Comparison of ENCODE assay signal across 12 cellular contexts in the genomic region with DNA sequence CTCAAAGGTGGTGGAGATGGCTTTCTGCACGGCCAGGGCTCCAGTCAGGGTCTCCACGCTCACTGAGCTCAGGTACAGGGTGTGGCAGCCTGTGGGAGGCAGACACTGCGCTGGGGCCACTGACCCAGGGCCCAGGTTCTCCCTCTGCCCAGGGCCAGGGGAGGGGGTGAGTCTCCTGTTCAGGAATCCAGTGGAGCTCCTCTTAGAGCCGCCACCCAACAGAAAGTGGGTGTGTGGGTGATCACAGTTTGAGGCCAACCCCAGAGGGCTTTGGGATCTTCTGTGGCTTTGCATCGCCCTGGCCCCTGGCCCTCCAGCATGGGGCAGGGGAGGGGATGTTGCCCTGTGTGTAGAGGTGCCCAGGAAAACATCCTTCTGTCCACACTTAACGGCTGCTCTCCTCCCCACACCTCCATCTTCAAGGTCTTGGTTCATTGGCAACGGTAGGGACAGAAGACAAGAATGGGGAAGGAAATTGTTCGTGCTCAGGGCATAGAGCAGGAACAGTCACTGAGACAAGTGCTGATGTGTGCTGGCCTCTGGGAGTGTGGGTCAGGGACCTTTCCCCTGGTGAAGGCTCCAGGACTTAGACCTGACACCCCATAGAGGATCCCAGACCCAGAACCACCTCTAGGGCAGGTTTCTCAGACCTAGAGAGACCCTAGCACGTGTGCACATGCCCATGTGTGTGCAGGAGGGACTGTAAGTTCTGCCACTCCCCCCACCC. TPM values are rescaled to one million over a fixed set of nuclear protein-coding genes. Genes with fewer than 3 reads are reported as not detected.
DNase-seq lines count a peak whose midpoint lies in the region; ATAC-seq and TF ChIP-seq lines count a peak whose summit lies in the region.
"Had no signal": no experiment of that assay in that cellular context is flagged by ENCODE, and none has a peak within 500 bp of the region (broad histone marks: within the 10 kb centered on the region; RNA-seq: fewer than 3 reads in every experiment).

No MANE protein-coding gene starts in this region.

- peak overlapping the region; percentile 86 for H3K14ac ChIP-seq in IMR-90 (replicated peaks; ENCODE audit: low read depth, low read length)
- H3K14ac ChIP-seq in mesenchymal stem cell (ENCODE audit: low read length in 2 of 2) = peak overlapping the region in 1 of 2 experiments; percentile 38

- dilution Hi-C loops in IMR-90 (cut with HindIII; ENCODE audit: low sequenced_read_pairs, unreplicated experiment) = no loop called here

- H3K4me3 Mint-ChIP-seq in activated CD8-positive, alpha-beta T cell treated with anti-CD3 and anti-CD28 coated beads for 36 hours = peak overlapping the region; percentile 74

- TF ChIP-seq RAD21 in IMR-90 (IDR thresholded peaks at IDR 0.05; ENCODE audit: low read length) = no peak

- ATAC-seq in IMR-90 (ENCODE audit: low read depth) = no peak
- ATAC-seq in activated CD8-positive, alpha-beta T cell treated with anti-CD3 and anti-CD28 coated beads for 36 hours = no peak

- H3K4me2 ChIP-seq in IMR-90 (ENCODE audit: low read depth, low read length) (no peak overlapping the region), mesenchymal stem cell (ENCODE audit: low read length, poor library complexity, severe bottlenecking) (no peak overlapping the region)

- H2BK5ac ChIP-seq in IMR-90 (ENCODE audit: low read depth, low read length, poor library complexity, severe bottlenecking) (peak overlapping the region; percentile 39), mesenchymal stem cell (ENCODE audit: low read depth, low read length, poor library complexity, severe bottlenecking) (no peak overlapping the region)

- no TSS peak for BruUV-seq in IMR-90 (replicated peaks; lab: Mats Ljungman, UMichigan)

- H3K4ac ChIP-seq in IMR-90 (ENCODE audit: low read depth, low read length) = peak overlapping the region; percentile 91
- no peak overlapping the region for H3K4ac ChIP-seq in mesenchymal stem cell (ENCODE audit: low read depth in 1 of 2, low read length in 2 of 2)

- peak overlapping the region; percentile 3; the same call in 1 of the 2 replicates for H3K56ac ChIP-seq in IMR-90 (ENCODE audit: extremely low read depth, insufficient read depth, low read length)

- TF ChIP-seq CTCF in IMR-90 (conservative IDR thresholded peaks at IDR 0.05; ENCODE audit: low read depth, low read length) (no peak), BE2C (IDR thresholded peaks at IDR 0.05; ENCODE audit: low read depth, low read length) (no peak)
- no peak for TF ChIP-seq CTCF in activated CD8-positive, alpha-beta T cell treated with anti-CD3 and anti-CD28 coated beads for 36 hours (IDR thresholded peaks at IDR 0.05)

- no peak overlapping the region for H3K4me3 ChIP-seq in IMR-90 (ENCODE audit: insufficient read depth, low read depth, low read length)
- H3K4me3 ChIP-seq in mesenchymal stem cell (ENCODE audit: insufficient read depth in 1 of 2, low read depth in 1 of 2, low read length in 2 of 2) = no peak overlapping the region
- H3K4me3 ChIP-seq in BE2C (ENCODE audit: low read depth, low read length) = no peak overlapping the region

- peak overlapping the region; percentile 77 to 90 for H4K8ac ChIP-seq in IMR-90 (ENCODE audit: low read depth in 2 of 2, low read length in 2 of 2)
- H4K8ac ChIP-seq in mesenchymal stem cell (ENCODE audit: low read length) = no peak overlapping the region

- intact Hi-C loops in IMR-90 (cut with micrococcal nuclease) = no loop called here
- intact Hi-C loops in activated CD8-positive, alpha-beta T cell treated with anti-CD3 and anti-CD28 coated beads for 36 hours (cut with micrococcal nuclease) = loop anchor here (5.0 kb wide), 2 partner anchors 37 to 52 kb away; no protein-coding TSS in a partner anchor

- H3K9ac ChIP-seq in IMR-90 (ENCODE audit: low read depth, low read length) (no peak overlapping the region; the same call in 1 of the 2 replicates), mesenchymal stem cell (ENCODE audit: low read length) (no peak overlapping the region)

- H3K79me1 ChIP-seq in IMR-90 (ENCODE audit: low read depth in 1 of 2, low read length in 2 of 2) (peaks cover 0 to 18% of the 10 kb centered on the region in 2 experiments; a peak in 2 of 4 replicates), mesenchymal stem cell (replicated peaks; ENCODE audit: low read length, poor library complexity, severe bottlenecking) (no peaks in the 10 kb centered on the region)

- DNase-seq in CD1c-positive myeloid dendritic cell (ENCODE audit: extremely low spot score) (peak; percentile 2), IMR-90 (no peak), mesenchymal stem cell (no peak), BE2C (no peak), AG08395 (ENCODE audit: low spot score) (no peak), NCI-H2227 (lab: John Stamatoyannopoulos, UW; ENCODE audit: unreplicated experiment) (no peak), superior temporal gyrus (ENCODE audit: extremely low spot score) (no peak)
- peak; percentile 20 for DNase-seq in activated CD8-positive, alpha-beta T cell treated with anti-CD3 and anti-CD28 coated beads for 36 hours

- H2AK5ac ChIP-seq in IMR-90 (ENCODE audit: low read depth, low read length) = peak overlapping the region; percentile 99
- no peak overlapping the region for H2AK5ac ChIP-seq in mesenchymal stem cell (ENCODE audit: low read length, severe bottlenecking)

- H3K27ac Mint-ChIP-seq in activated CD8-positive, alpha-beta T cell treated with anti-CD3 and anti-CD28 coated beads for 36 hours = peak overlapping the region; percentile 98

- H3K4me1 ChIP-seq in IMR-90 (ENCODE audit: control insufficient read depth, insufficient read depth, low read length) (peaks cover 20% of the 10 kb centered on the region), mesenchymal stem cell (ENCODE audit: control insufficient read depth, insufficient read depth, low read depth, low read length) (peaks cover 12% of the 10 kb centered on the region), BE2C (peaks cover 11% of the 10 kb centered on the region)

- no peaks in the 10 kb centered on the region for H4K20me1 ChIP-seq in IMR-90 (ENCODE audit: insufficient read depth, low read length)

- POLR2A ChIA-PET in IMR-90 (lab: Charles Lee; ENCODE audit: unreplicated experiment) = no interaction called here
- POLR2A ChIA-PET in activated CD8-positive, alpha-beta T cell treated with anti-CD3 and anti-CD28 coated beads for 36 hours (lab: Charles Lee) = interaction anchor here (0.7 to 3.6 kb wide), 8 partner anchors 13 to 69 kb away, joined by 3 to 26 read pairs (median 4); no protein-coding TSS in a partner anchor

- H2BK20ac ChIP-seq in IMR-90 (ENCODE audit: low read depth, low read length) = peak overlapping the region; percentile 98

- peaks cover 2% of the 10 kb centered on the region for H3K9me3 Mint-ChIP-seq in activated CD8-positive, alpha-beta T cell treated with anti-CD3 and anti-CD28 coated beads for 36 hours

- no CpG with 5 or more reads among the region's 9 CpGs for WGBS in IMR-90 (ENCODE audit: extremely low coverage in 2 of 2, insufficient read length in 1 of 2), 2 experiments
- 86% methylated on average over 6 of the region's 9 CpGs for WGBS in mesenchymal stem cell

- CTCF ChIA-PET in IMR-90 (lab: Yijun Ruan, JAX) = no interaction called here
- CTCF ChIA-PET in activated CD8-positive, alpha-beta T cell treated with anti-CD3 and anti-CD28 coated beads for 36 hours (lab: Charles Lee) = interaction anchor here (0.6 to 11.0 kb wide), 8 partner anchors 9 to 81 kb away, joined by 3 to 158 read pairs (median 3); no protein-coding TSS in a partner anchor

- peak overlapping the region; percentile 4; the same call in 1 of the 2 replicates for H3K27ac ChIP-seq in IMR-90 (ENCODE audit: insufficient read depth, low read length)
- no peak overlapping the region for H3K27ac ChIP-seq in mesenchymal stem cell (ENCODE audit: low read length, poor library complexity, severe bottlenecking)
- H3K27ac ChIP-seq: foreskin keratinocyte had no signal

- peak overlapping the region; percentile 69 for H4K5ac ChIP-seq in IMR-90 (ENCODE audit: low read depth, low read length)

- H2BK12ac ChIP-seq in mesenchymal stem cell (ENCODE audit: low read length in 2 of 2) = peak overlapping the region in 1 of 2 experiments; percentile 27

- no peak for TF ChIP-seq POLR2A in IMR-90 (IDR thresholded peaks at IDR 0.05; ENCODE audit: low read depth, low read length)

- H4K91ac ChIP-seq in IMR-90 (ENCODE audit: insufficient read depth, low read depth, low read length) = peak overlapping the region; percentile 93
- H4K91ac ChIP-seq in mesenchymal stem cell (ENCODE audit: low read length) = no peak overlapping the region

- H2BK120ac ChIP-seq in IMR-90 (ENCODE audit: low read depth, low read length) = peak overlapping the region; percentile 93
- H2BK120ac ChIP-seq in mesenchymal stem cell (ENCODE audit: low read depth, low read length) = no peak overlapping the region

- no peaks in the 10 kb centered on the region for H3K9me3 ChIP-seq in IMR-90 (ENCODE audit: control insufficient read depth, insufficient read depth, low read length)
- no peaks in the 10 kb centered on the region for H3K9me3 ChIP-seq in mesenchymal stem cell (ENCODE audit: control insufficient read depth, low read length)
- H3K9me3 ChIP-seq in BE2C = no peaks in the 10 kb centered on the region

- H3K18ac ChIP-seq in IMR-90 (ENCODE audit: low read depth, low read length) (peak overlapping the region; percentile 84), mesenchymal stem cell (ENCODE audit: low read depth in 1 of 2, low read length in 2 of 2) (no peak overlapping the region)

- peak overlapping the region; percentile 100 for H2BK15ac ChIP-seq in IMR-90 (ENCODE audit: low read depth, low read length)
- H2BK15ac ChIP-seq in mesenchymal stem cell (ENCODE audit: low read depth, poor library complexity, severe bottlenecking) = peak overlapping the region; percentile 17

- no peaks in the 10 kb centered on the region for H3K27me3 Mint-ChIP-seq in activated CD8-positive, alpha-beta T cell treated with anti-CD3 and anti-CD28 coated beads for 36 hours

- peaks cover 40% of the 10 kb centered on the region for H3K9me1 ChIP-seq in IMR-90 (ENCODE audit: insufficient read depth, low read length)

- H3K36me3 ChIP-seq in IMR-90 (ENCODE audit: control insufficient read depth, insufficient read depth, low read length) (no peaks in the 10 kb centered on the region), mesenchymal stem cell (ENCODE audit: control insufficient read depth in 1 of 2, insufficient read depth in 2 of 2, low read depth in 1 of 2, low read length in 2 of 2) (no peaks in the 10 kb centered on the region), BE2C (no peaks in the 10 kb centered on the region)

- H3K4me1 Mint-ChIP-seq in activated CD8-positive, alpha-beta T cell treated with anti-CD3 and anti-CD28 coated beads for 36 hours (ENCODE audit: low read depth) = peaks cover 55% of the 10 kb centered on the region

- H2AK9ac ChIP-seq in IMR-90 (replicated peaks; ENCODE audit: low read depth, low read length, poor library complexity) = peak overlapping the region; percentile 63

- H2AFZ ChIP-seq in IMR-90 (replicated peaks; ENCODE audit: low read length, poor library complexity) (peak overlapping the region; percentile 55), mesenchymal stem cell (ENCODE audit: low read depth, low read length) (no peak overlapping the region)

- H3K23ac ChIP-seq in IMR-90 (ENCODE audit: low read depth, low read length) = peak overlapping the region; percentile 80
- H3K23ac ChIP-seq in mesenchymal stem cell (ENCODE audit: low read length in 2 of 2) = no peak overlapping the region

- H3K27me3 ChIP-seq in IMR-90 (ENCODE audit: control insufficient read depth, insufficient read depth, low read length) (no peaks in the 10 kb centered on the region), mesenchymal stem cell (ENCODE audit: control insufficient read depth in 1 of 2, insufficient read depth in 1 of 2, low read length in 2 of 2) (no peaks in the 10 kb centered on the region), BE2C (no peaks in the 10 kb centered on the region)
- H3K27me3 ChIP-seq: foreskin keratinocyte had no signal

- H3K36me3 Mint-ChIP-seq in activated CD8-positive, alpha-beta T cell treated with anti-CD3 and anti-CD28 coated beads for 36 hours (ENCODE audit: low read depth) = peaks cover 10% of the 10 kb centered on the region

- in situ Hi-C loops in IMR-90 (cut with MboI; ENCODE audit: low sequenced_read_pairs) = no loop called here

RNA-seq across cellular contexts. Expression of gene TNS4, which starts 21.5 kb away (rescaled TPM):
- 0.28 TPM in 1 of 2 replicates, not detected in the other for total RNA-seq in IMR-90 (2012; rRNA removed)
- 0.07 TPM in 1 of 2 replicates, not detected in the other for polyA plus RNA-seq in IMR-90 (2012; rRNA removed)
- 0.07 and 0.08 TPM in 2 replicates for polyA plus RNA-seq in IMR-90 (2012; cell fraction: cytosol; rRNA removed)
- polyA plus RNA-seq in IMR-90 (2012; cell fraction: nucleus; rRNA removed; ENCODE audit: low replicate concordance) = 0.33 and 0.57 TPM in 2 replicates
- total RNA-seq in activated CD8-positive, alpha-beta T cell treated with anti-CD3 and anti-CD28 coated beads for 36 hours = 1 to 10 TPM; 5.8 to 6.3 TPM
- not detected for polyA plus RNA-seq in mesenchymal stem cell (2013, experiment 1 of 2)
- polyA plus RNA-seq in mesenchymal stem cell (2013, experiment 2 of 2) = 0.12 TPM
- polyA plus RNA-seq in BE2C (2012; ENCODE audit: insufficient read depth, insufficient read length, low read depth) = not detected
- total RNA-seq: chondrocyte, SK-MEL-5 had no signal
- polyA plus RNA-seq: liver had no signal

RNA-seq across cellular contexts. Expression of gene IGFBP4, which starts 36.7 kb away (rescaled TPM):
- 257 and 308 TPM in 2 replicates for total RNA-seq in IMR-90 (2012; rRNA removed)
- polyA plus RNA-seq in IMR-90 (2012; rRNA removed) = 1,187 TPM in 2 replicates
- polyA plus RNA-seq in IMR-90 (2012; cell fraction: cytosol; rRNA removed) = 1,397 and 1,707 TPM in 2 replicates
- 452 and 510 TPM in 2 replicates for polyA plus RNA-seq in IMR-90 (2012; cell fraction: nucleus; rRNA removed; ENCODE audit: low replicate concordance)
- 10 to 100 TPM; 10.7 to 11.6 TPM for total RNA-seq in activated CD8-positive, alpha-beta T cell treated with anti-CD3 and anti-CD28 coated beads for 36 hours
- polyA plus RNA-seq in mesenchymal stem cell (2013, experiment 1 of 2) = 339 TPM
- polyA plus RNA-seq in mesenchymal stem cell (2013, experiment 2 of 2) = 339 TPM
- 262 TPM for polyA plus RNA-seq in BE2C (2012; ENCODE audit: insufficient read depth, insufficient read length, low read depth)

Comparison
In these comparisons a context has a peak if more than half of its experiments do, and no peak if none do; other contexts are left out.
1. DNase-seq: peak in CD1c-positive myeloid dendritic cell (single experiment) and activated CD8-positive, alpha-beta T cell treated with anti-CD3 and anti-CD28 coated beads for 36 hours (single experiment); none in IMR-90 (single experiment), mesenchymal stem cell (single experiment), BE2C (single experiment), AG08395 (single experiment), NCI-H2227 (single experiment) and superior temporal gyrus (single experiment).
2. RNA of gene IGFBP4, which starts 36.7 kb away (total RNA-seq): 257 to 308 TPM in IMR-90; 10.7 to 11.6 TPM in activated CD8-positive, alpha-beta T cell treated with anti-CD3 and anti-CD28 coated beads for 36 hours; every median in the first group is over 10 times any median in the second.